7 cellular contexts compared by ENCODE assay signal in the genomic region with DNA sequence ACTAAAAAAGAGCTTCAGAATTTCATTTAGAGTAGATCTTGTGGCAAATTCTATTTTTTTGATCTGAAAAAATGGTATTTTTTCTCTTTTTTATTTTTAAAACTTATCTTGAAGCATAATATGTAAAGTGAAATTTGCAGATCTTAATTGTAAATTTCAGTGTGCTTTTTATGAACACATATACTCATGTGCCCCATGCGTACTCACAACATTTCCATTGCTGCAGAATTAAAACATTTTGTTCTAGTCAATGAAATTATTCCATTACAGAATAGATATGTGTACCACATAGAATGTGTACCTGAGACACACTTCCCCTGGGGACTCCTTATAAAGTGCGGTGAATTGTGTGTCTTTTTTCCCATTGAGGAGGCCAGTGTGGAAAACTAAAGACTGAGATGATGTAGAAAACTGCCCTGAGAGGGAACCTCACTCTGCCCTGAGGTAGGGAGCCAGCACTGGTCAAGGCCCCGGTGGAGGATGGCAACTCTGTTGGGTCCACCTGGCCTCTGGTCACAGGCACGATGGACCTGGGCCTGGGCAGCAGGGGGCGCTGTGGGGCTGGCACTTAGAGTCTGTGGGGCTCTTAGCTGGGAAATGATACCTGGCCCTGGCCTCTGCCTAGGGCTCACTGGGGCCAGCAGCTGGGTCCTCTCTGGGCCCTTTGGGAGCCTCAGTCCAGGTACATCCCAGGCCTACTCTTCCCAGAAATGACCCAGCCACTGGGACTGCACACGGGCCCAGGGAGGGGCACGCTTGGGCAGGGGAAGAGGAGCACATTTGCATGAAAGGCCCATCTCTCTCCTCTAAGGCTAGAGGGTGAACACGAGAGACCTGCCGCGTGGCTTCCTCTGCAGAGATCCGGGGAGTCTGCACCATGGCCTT.
DNase-seq lines count a peak whose midpoint lies in the region; TF ChIP-seq lines count a peak whose summit lies in the region.

No MANE protein-coding gene starts in this region.

- H3K9ac ChIP-seq in mesenchymal stem cell (ENCODE audit: low read length) (peak overlapping the region; percentile 81), stomach smooth muscle (ENCODE audit: low read length in 2 of 2) (no peak overlapping the region)

- H2BK120ac ChIP-seq in mesenchymal stem cell (ENCODE audit: low read depth, low read length): no peak overlapping the region

- 55% methylated on average over 11 of the region's 11 CpGs for WGBS in mesenchymal stem cell

- H3K9me3 ChIP-seq in WERI-Rb-1 (ENCODE audit: severe bottlenecking) (no peaks in the 10 kb centered on the region), mesenchymal stem cell (ENCODE audit: control insufficient read depth, low read length) (no peaks in the 10 kb centered on the region), stomach smooth muscle (ENCODE audit: control insufficient read depth in 2 of 2, low read length in 2 of 2) (no peaks in the 10 kb centered on the region), vagina (no peaks in the 10 kb centered on the region)

- no peak overlapping the region for H3K4me2 ChIP-seq in mesenchymal stem cell (ENCODE audit: low read length, poor library complexity, severe bottlenecking)

- H3K36me3 ChIP-seq in WERI-Rb-1: no peaks in the 10 kb centered on the region
- no peaks in the 10 kb centered on the region for H3K36me3 ChIP-seq in mesenchymal stem cell (ENCODE audit: control insufficient read depth in 1 of 2, insufficient read depth in 2 of 2, low read depth in 1 of 2, low read length in 2 of 2)
- H3K36me3 ChIP-seq in stomach smooth muscle (ENCODE audit: control insufficient read depth in 2 of 2, insufficient read depth in 2 of 2, low read length in 2 of 2): no peaks in the 10 kb centered on the region
- H3K36me3 ChIP-seq in vagina: no peaks in the 10 kb centered on the region

- H4K91ac ChIP-seq in mesenchymal stem cell (ENCODE audit: low read length): no peak overlapping the region

- DNase-seq in GF-D8 (lab: John Stamatoyannopoulos, UW) (peak; percentile 4), HUDEP-2 (lab: John Stamatoyannopoulos, UW; ENCODE audit: unreplicated experiment in 76 of 76) (peak in 50 of 76 experiments; percentile 3 to 68 (median 28)), WERI-Rb-1 (peak; percentile 81), dermis blood vessel endothelial cell (peak; percentile 55), mesenchymal stem cell (peak; percentile 9), vagina (ENCODE audit: extremely low spot score in 2 of 2) (no peak)

- H2BK15ac ChIP-seq in mesenchymal stem cell (ENCODE audit: low read depth, poor library complexity, severe bottlenecking): no peak overlapping the region

- TF ChIP-seq POLR2A in vagina (IDR thresholded peaks at IDR 0.05): no peak

- no peak overlapping the region for H3K18ac ChIP-seq in mesenchymal stem cell (ENCODE audit: low read depth in 1 of 2, low read length in 2 of 2)

- no peak overlapping the region for H3K4ac ChIP-seq in mesenchymal stem cell (ENCODE audit: low read depth in 1 of 2, low read length in 2 of 2)

- no peaks in the 10 kb centered on the region for H3K27me3 ChIP-seq in WERI-Rb-1 (ENCODE audit: insufficient read depth, low read depth, severe bottlenecking)
- peaks cover 25 to 31% of the 10 kb centered on the region in 2 experiments for H3K27me3 ChIP-seq in mesenchymal stem cell (ENCODE audit: control insufficient read depth in 1 of 2, insufficient read depth in 1 of 2, low read length in 2 of 2)
- peaks cover 0 to 12% of the 10 kb centered on the region in 2 donors for H3K27me3 ChIP-seq in stomach smooth muscle (ENCODE audit: control insufficient read depth in 1 of 2, insufficient read depth in 2 of 2, low read length in 2 of 2)
- no peaks in the 10 kb centered on the region for H3K27me3 ChIP-seq in vagina

- H2BK5ac ChIP-seq in mesenchymal stem cell (ENCODE audit: low read depth, low read length, poor library complexity, severe bottlenecking): no peak overlapping the region

- no peak overlapping the region for H3K23ac ChIP-seq in mesenchymal stem cell (ENCODE audit: low read length in 2 of 2)

- H2AK5ac ChIP-seq in mesenchymal stem cell (ENCODE audit: low read length, severe bottlenecking): no peak overlapping the region

- H4K8ac ChIP-seq in mesenchymal stem cell (ENCODE audit: low read length): no peak overlapping the region

- no peaks in the 10 kb centered on the region for H3K79me1 ChIP-seq in mesenchymal stem cell (replicated peaks; ENCODE audit: low read length, poor library complexity, severe bottlenecking)

- H2BK12ac ChIP-seq in mesenchymal stem cell (ENCODE audit: low read length in 2 of 2): no peak overlapping the region

- H2AFZ ChIP-seq in mesenchymal stem cell (ENCODE audit: low read depth, low read length): no peak overlapping the region

- H3K27ac ChIP-seq in WERI-Rb-1 (no peak overlapping the region), mesenchymal stem cell (ENCODE audit: low read length, poor library complexity, severe bottlenecking) (no peak overlapping the region), stomach smooth muscle (ENCODE audit: low read length) (peak overlapping the region; percentile 69), vagina (no peak overlapping the region)

- no peak overlapping the region for H3K4me3 ChIP-seq in WERI-Rb-1 (ENCODE audit: low read depth, low read length)
- peak overlapping the region in 1 of 2 experiments; percentile 44 for H3K4me3 ChIP-seq in mesenchymal stem cell (ENCODE audit: insufficient read depth in 1 of 2, low read depth in 1 of 2, low read length in 2 of 2)
- no peak overlapping the region for H3K4me3 ChIP-seq in stomach smooth muscle (ENCODE audit: low read length in 2 of 2)
- H3K4me3 ChIP-seq in vagina: no peak overlapping the region

- intact Hi-C loops in vagina (cut with DNase I): no loop called here

- no peak overlapping the region for H3K14ac ChIP-seq in mesenchymal stem cell (ENCODE audit: low read length in 2 of 2)

- H3K4me1 ChIP-seq in mesenchymal stem cell (ENCODE audit: control insufficient read depth, insufficient read depth, low read depth, low read length) (no peaks in the 10 kb centered on the region), stomach smooth muscle (ENCODE audit: control insufficient read depth, insufficient read depth, low read length) (no peaks in the 10 kb centered on the region), vagina (no peaks in the 10 kb centered on the region)

- TF ChIP-seq CTCF in WERI-Rb-1 (IDR thresholded peaks at IDR 0.05; ENCODE audit: low read depth, low read length) (peak; percentile 95), vagina (IDR thresholded peaks at IDR 0.05) (no peak)

Comparison
In these comparisons a context has a peak if more than half of its experiments do, and no peak if none do; other contexts are left out.
1. DNase-seq: peak in GF-D8 (single experiment), HUDEP-2 (50 of 76), WERI-Rb-1 (single experiment), dermis blood vessel endothelial cell (single experiment) and mesenchymal stem cell (single experiment); none in vagina (0 of 2).